1 cellular context compared by ENCODE assay signal in genomic region chr3:50136714-50137405, GRCh38.
TF ChIP-seq lines count a peak whose summit lies in the region.

No MANE protein-coding gene starts in this region.

TF ChIP-seq in H1, 55 proteins besides CTCF, POLR2A, EP300 and RAD21:
- TF ChIP-seq GTF2F1 (IDR thresholded peaks at IDR 0.05; ENCODE audit: borderline replicate concordance, low read depth, low read length) (no peak), TAF7 (optimal IDR thresholded peaks at IDR 0.05; ENCODE audit: borderline replicate concordance, low read depth, low read length) (no peak), BACH1 (IDR thresholded peaks at IDR 0.05; ENCODE audit: low read length) (no peak), CHD2 (IDR thresholded peaks at IDR 0.05; ENCODE audit: low read length) (no peak), ATF2 (IDR thresholded peaks at IDR 0.05; ENCODE audit: low read length) (no peak), PHF8 (conservative IDR thresholded peaks at IDR 0.05; ENCODE audit: low read depth, low read length) (no peak), CREB1 (IDR thresholded peaks at IDR 0.05) (no peak), CHD7 (IDR thresholded peaks at IDR 0.05; ENCODE audit: insufficient replicate concordance, low read length) (no peak), SIRT6 (IDR thresholded peaks at IDR 0.05; ENCODE audit: low read length) (no peak), TEAD4 (IDR thresholded peaks at IDR 0.05; ENCODE audit: low read depth, low read length) (no peak), CEBPB (IDR thresholded peaks at IDR 0.05; ENCODE audit: low read depth, low read length) (no peak), RXRA (IDR thresholded peaks at IDR 0.05; ENCODE audit: insufficient read depth, low read depth, low read length) (no peak)
